ENCODE assay signal across 20 cellular contexts in the genomic region with DNA sequence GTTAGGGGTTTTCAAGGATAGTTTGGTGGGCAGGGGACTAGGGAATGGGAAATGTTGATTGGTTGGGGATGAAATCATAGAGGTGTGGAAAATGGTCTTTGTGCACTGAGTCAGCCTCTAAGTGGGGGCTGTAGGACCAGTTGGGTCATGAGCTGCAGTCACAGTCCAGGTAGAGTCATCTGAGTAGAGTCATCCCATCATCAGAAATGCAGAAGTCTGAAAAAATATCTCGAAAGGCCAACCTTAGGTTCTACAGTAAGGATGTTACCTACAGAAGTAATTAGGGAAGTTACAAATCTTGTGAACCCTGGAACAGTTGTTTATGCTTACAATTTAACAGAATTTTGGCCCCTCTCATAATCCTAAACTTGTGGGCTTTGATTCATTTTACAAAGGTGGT.
"Had no signal": no experiment of that assay in that cellular context is flagged by ENCODE, and none has a peak within 500 bp of the region (broad histone marks: within the 10 kb centered on the region; RNA-seq: fewer than 3 reads in every experiment).

No MANE protein-coding gene starts in this region.

- H3K4me1 ChIP-seq: SJSA1 had no signal

- FAIRE-seq: RCC 7860 had no signal

- DNase-seq: KBM-7, MG63, NCI-H1092, NCI-H1436, NCI-H187, NCI-H2029, NCI-H2081 treated with DMSO at 0.1 percent for 48 hours, NCI-H2171, NCI-H226, NCI-H446, NCI-H510A, NCI-H524 treated with DMSO at 0.1 percent for 48 hours, NCI-H69, NCI-H774, Right ventricle myocardium superior, RPMI8226, SIG-M5 had no signal

- H3K9me3 ChIP-seq: MG63, SJSA1 had no signal

- H3K27ac ChIP-seq: SJSA1, SK-N-MC had no signal

- H3K4me3 ChIP-seq: MG63, SJSA1, SK-N-MC had no signal

- H3K27me3 ChIP-seq: MG63, SJSA1 had no signal

- H3K36me3 ChIP-seq: MG63, SJSA1 had no signal
